ENCODE assay signal across 2 cellular contexts in the genomic region with DNA sequence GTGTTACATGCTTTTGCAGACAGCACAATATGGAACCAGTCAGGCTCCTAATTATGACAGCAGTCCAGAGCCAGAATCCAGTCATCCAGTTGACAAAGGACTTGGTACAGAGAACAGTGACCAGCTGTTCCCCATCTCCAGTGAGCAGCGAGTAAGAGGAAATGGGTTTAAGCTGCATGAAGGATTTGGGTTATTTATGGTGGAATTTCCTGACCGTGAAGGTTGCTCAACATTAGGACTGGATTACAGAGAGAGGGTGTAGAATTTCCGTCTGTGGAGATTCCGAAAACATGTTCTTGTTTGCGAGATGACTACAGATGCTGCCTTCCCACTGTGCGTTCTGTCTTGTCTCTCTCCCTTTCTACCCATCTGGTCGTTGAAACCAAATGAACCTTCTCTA.
TF ChIP-seq lines count a peak whose summit lies in the region.

No MANE protein-coding gene starts in this region.

TF ChIP-seq in liver, 16 proteins besides CTCF, POLR2A, EP300 and RAD21:
- TF ChIP-seq RXRA (IDR thresholded peaks at IDR 0.05) (peak in 1 of 2 donors; percentile 18), YY1 (IDR thresholded peaks at IDR 0.05) (peak; percentile 12), EGR1 (IDR thresholded peaks at IDR 0.05; ENCODE audit: low read depth in 2 of 2) (no peak)
- TF ChIP-seq, protein P1, sequence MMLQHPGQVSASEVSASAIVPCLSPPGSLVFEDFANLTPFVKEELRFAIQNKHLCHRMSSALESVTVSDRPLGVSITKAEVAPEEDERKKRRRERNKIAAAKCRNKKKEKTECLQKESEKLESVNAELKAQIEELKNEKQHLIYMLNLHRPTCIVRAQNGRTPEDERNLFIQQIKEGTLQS (IDR thresholded peaks at IDR 0.05), result no peak

TF ChIP-seq in HepG2, 621 proteins besides CTCF, POLR2A, EP300 and RAD21:
- TF ChIP-seq, protein P2, sequence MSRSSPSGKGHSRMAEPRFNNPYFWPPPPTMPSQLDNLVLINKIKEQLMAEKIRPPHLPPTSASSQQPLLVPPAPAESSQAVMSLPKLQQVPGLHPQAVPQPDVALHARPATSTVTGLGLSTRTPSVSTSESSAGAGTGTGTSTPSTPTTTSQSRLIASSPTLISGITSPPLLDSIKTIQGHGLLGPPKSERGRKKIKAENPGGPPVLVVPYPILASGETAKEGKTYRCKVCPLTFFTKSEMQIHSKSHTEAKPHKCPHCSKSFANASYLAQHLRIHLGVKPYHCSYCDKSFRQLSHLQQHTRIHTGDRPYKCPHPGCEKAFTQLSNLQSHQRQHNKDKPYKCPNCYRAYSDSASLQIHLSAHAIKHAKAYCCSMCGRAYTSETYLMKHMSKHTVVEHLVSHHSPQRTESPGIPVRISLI (CRISPR knock-in tag; IDR thresholded peaks at IDR 0.05; ENCODE audit: borderline replicate concordance), result no peak
- TF ChIP-seq, protein P3, sequence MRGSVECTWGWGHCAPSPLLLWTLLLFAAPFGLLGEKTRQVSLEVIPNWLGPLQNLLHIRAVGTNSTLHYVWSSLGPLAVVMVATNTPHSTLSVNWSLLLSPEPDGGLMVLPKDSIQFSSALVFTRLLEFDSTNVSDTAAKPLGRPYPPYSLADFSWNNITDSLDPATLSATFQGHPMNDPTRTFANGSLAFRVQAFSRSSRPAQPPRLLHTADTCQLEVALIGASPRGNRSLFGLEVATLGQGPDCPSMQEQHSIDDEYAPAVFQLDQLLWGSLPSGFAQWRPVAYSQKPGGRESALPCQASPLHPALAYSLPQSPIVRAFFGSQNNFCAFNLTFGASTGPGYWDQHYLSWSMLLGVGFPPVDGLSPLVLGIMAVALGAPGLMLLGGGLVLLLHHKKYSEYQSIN (CRISPR knock-in tag; IDR thresholded peaks at IDR 0.05; ENCODE audit: borderline replicate concordance), result no peak
